Comparison of ENCODE assay signal across 2 cellular contexts in the genomic region with DNA sequence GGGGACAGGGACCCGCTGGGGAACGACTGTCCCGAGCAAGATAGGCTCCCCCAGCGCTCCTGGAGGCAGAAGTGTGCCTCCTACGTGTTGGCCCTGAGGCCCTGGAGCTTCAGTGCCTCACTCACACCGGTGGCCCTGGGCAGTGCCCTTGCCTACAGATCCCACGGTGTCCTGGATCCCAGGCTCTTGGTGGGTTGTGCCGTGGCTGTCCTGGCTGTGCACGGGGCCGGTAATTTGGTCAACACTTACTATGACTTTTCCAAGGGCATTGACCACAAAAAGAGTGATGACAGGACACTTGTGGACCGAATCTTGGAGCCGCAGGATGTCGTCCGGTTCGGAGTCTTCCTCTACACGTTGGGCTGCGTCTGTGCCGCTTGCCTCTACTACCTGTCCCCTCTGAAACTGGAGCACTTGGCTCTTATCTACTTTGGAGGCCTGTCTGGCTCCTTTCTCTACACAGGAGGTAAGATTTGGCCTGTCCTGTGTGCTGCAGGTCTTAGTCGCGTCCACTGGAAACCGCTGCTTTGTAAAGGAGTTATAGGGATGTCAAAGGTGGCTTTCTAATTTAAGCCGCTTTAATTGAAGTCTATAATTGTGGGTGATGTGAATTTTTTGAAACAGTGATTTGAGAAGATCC.
A peak's percentile ranks its signal among the peaks of the same experiment; 100 is the strongest.
TF ChIP-seq lines count a peak whose summit lies in the region.

No MANE protein-coding gene starts in this region.

TF ChIP-seq in A549, 52 proteins besides CTCF, POLR2A, EP300 and RAD21:
- TF ChIP-seq MYC (IDR thresholded peaks at IDR 0.05; ENCODE audit: borderline replicate concordance, low read length) (no peak), FOSL2 (IDR thresholded peaks at IDR 0.05) (no peak), FOSL2 (CRISPR knock-in tag; IDR thresholded peaks at IDR 0.05) (no peak), HOXB5 (CRISPR knock-in tag; IDR thresholded peaks at IDR 0.05) (no peak), CBX2 (IDR thresholded peaks at IDR 0.05; ENCODE audit: borderline replicate concordance, low read depth) (no peak), HEYL (CRISPR knock-in tag; IDR thresholded peaks at IDR 0.05) (no peak), GATA3 (IDR thresholded peaks at IDR 0.05; ENCODE audit: borderline replicate concordance) (no peak), PHF8 (IDR thresholded peaks at IDR 0.05; ENCODE audit: borderline replicate concordance, low read depth) (peak; percentile 38; the same call in 1 of the 2 replicates)
- TF ChIP-seq, protein P1, sequence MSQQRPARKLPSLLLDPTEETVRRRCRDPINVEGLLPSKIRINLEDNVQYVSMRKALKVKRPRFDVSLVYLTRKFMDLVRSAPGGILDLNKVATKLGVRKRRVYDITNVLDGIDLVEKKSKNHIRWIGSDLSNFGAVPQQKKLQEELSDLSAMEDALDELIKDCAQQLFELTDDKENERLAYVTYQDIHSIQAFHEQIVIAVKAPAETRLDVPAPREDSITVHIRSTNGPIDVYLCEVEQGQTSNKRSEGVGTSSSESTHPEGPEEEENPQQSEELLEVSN (IDR thresholded peaks at IDR 0.05; ENCODE audit: borderline replicate concordance, low read depth): no peak
TF ChIP-seq in A549: peak in this region for 1.

TF ChIP-seq in GM12878, 131 proteins besides CTCF, POLR2A, EP300 and RAD21:
- TF ChIP-seq TCF3 (IDR thresholded peaks at IDR 0.05; ENCODE audit: borderline replicate concordance, insufficient read depth, low read depth, low read length) (no peak), NR2C2 (IDR thresholded peaks at IDR 0.05; ENCODE audit: borderline replicate concordance, control insufficient read depth, insufficient read length, low read depth) (no peak), NFIC (IDR thresholded peaks at IDR 0.05; ENCODE audit: low read depth, low read length) (no peak), CBFB (IDR thresholded peaks at IDR 0.05; ENCODE audit: low read depth) (no peak), FOXK2 (IDR thresholded peaks at IDR 0.05) (0 out of 2 replicates have a peak, but pooled peaks have one; percentile 3), RUNX3 (IDR thresholded peaks at IDR 0.05; ENCODE audit: low read length) (0 out of 2 replicates have a peak, but pooled peaks have one; percentile 3), ASH2L (IDR thresholded peaks at IDR 0.05; ENCODE audit: borderline replicate concordance, low read depth) (0 out of 2 replicates have a peak, but pooled peaks have one; percentile 48), CREM (IDR thresholded peaks at IDR 0.05; ENCODE audit: low read depth) (0 out of 2 replicates have a peak, but pooled peaks have one; percentile 2), POLR2AphosphoS5 (IDR thresholded peaks at IDR 0.05; ENCODE audit: low read length) (0 out of 2 replicates have a peak, but pooled peaks have one; percentile 7)
TF ChIP-seq in GM12878: peak in this region for 5.
